In the genomic region with DNA sequence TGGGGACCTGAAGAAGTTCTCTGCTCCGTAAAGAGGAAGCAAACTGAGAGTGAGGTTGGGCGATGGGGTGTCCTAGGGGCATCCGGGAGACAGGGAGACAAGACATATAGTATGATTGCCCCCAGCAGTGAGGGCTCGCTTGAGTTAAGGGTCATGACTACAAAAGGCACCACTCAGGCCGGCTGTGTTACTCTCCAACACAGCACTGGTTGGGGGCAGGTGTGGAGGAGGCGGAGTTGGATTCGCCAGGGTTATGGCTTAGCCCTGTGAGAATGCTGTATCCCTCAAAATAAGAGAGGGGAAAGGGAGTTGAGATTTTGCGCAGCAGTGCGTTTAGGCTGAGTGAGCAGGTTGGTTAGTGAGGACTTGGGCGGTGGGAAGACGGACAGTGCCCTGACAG, we compare ENCODE assay signal across 1 cellular context.
TF ChIP-seq lines count a peak whose summit lies in the region.

No MANE protein-coding gene starts in this region.

TF ChIP-seq in HepG2, 621 proteins besides CTCF, POLR2A, EP300 and RAD21:
- no peak for TF ChIP-seq NFRKB (IDR thresholded peaks at IDR 0.05)
- no peak for TF ChIP-seq TCF7 (IDR thresholded peaks at IDR 0.05; ENCODE audit: low read depth)
- TF ChIP-seq ELF4 (CRISPR knock-in tag; IDR thresholded peaks at IDR 0.05; ENCODE audit: borderline replicate concordance): no peak
- no peak for TF ChIP-seq MAFF (IDR thresholded peaks at IDR 0.05; ENCODE audit: low read depth, low read length)
- TF ChIP-seq, protein P1, sequence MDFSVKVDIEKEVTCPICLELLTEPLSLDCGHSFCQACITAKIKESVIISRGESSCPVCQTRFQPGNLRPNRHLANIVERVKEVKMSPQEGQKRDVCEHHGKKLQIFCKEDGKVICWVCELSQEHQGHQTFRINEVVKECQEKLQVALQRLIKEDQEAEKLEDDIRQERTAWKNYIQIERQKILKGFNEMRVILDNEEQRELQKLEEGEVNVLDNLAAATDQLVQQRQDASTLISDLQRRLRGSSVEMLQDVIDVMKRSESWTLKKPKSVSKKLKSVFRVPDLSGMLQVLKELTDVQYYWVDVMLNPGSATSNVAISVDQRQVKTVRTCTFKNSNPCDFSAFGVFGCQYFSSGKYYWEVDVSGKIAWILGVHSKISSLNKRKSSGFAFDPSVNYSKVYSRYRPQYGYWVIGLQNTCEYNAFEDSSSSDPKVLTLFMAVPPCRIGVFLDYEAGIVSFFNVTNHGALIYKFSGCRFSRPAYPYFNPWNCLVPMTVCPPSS (IDR thresholded peaks at IDR 0.05): no peak
- TF ChIP-seq ZBTB1 (CRISPR knock-in tag; IDR thresholded peaks at IDR 0.05; ENCODE audit: borderline replicate concordance): no peak
- no peak for TF ChIP-seq ZNF720 (CRISPR knock-in tag; IDR thresholded peaks at IDR 0.05)
- TF ChIP-seq, protein P2, sequence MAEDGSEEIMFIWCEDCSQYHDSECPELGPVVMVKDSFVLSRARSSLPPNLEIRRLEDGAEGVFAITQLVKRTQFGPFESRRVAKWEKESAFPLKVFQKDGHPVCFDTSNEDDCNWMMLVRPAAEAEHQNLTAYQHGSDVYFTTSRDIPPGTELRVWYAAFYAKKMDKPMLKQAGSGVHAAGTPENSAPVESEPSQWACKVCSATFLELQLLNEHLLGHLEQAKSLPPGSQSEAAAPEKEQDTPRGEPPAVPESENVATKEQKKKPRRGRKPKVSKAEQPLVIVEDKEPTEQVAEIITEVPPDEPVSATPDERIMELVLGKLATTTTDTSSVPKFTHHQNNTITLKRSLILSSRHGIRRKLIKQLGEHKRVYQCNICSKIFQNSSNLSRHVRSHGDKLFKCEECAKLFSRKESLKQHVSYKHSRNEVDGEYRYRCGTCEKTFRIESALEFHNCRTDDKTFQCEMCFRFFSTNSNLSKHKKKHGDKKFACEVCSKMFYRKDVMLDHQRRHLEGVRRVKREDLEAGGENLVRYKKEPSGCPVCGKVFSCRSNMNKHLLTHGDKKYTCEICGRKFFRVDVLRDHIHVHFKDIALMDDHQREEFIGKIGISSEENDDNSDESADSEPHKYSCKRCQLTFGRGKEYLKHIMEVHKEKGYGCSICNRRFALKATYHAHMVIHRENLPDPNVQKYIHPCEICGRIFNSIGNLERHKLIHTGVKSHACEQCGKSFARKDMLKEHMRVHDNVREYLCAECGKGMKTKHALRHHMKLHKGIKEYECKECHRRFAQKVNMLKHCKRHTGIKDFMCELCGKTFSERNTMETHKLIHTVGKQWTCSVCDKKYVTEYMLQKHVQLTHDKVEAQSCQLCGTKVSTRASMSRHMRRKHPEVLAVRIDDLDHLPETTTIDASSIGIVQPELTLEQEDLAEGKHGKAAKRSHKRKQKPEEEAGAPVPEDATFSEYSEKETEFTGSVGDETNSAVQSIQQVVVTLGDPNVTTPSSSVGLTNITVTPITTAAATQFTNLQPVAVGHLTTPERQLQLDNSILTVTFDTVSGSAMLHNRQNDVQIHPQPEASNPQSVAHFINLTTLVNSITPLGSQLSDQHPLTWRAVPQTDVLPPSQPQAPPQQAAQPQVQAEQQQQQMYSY (CRISPR knock-in tag; IDR thresholded peaks at IDR 0.05): no peak
- TF ChIP-seq, protein P3, sequence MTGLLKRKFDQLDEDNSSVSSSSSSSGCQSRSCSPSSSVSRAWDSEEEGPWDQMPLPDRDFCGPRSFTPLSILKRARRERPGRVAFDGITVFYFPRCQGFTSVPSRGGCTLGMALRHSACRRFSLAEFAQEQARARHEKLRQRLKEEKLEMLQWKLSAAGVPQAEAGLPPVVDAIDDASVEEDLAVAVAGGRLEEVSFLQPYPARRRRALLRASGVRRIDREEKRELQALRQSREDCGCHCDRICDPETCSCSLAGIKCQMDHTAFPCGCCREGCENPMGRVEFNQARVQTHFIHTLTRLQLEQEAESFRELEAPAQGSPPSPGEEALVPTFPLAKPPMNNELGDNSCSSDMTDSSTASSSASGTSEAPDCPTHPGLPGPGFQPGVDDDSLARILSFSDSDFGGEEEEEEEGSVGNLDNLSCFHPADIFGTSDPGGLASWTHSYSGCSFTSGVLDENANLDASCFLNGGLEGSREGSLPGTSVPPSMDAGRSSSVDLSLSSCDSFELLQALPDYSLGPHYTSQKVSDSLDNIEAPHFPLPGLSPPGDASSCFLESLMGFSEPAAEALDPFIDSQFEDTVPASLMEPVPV (CRISPR knock-in tag; IDR thresholded peaks at IDR 0.05): no peak
- no peak for TF ChIP-seq MBD4 (IDR thresholded peaks at IDR 0.05; ENCODE audit: borderline replicate concordance, low read length)
- TF ChIP-seq ZNF292 (CRISPR knock-in tag; IDR thresholded peaks at IDR 0.05; ENCODE audit: borderline replicate concordance, low read depth): no peak
- no peak for TF ChIP-seq PITX1 (CRISPR knock-in tag; IDR thresholded peaks at IDR 0.05)
- TF ChIP-seq, protein P4, sequence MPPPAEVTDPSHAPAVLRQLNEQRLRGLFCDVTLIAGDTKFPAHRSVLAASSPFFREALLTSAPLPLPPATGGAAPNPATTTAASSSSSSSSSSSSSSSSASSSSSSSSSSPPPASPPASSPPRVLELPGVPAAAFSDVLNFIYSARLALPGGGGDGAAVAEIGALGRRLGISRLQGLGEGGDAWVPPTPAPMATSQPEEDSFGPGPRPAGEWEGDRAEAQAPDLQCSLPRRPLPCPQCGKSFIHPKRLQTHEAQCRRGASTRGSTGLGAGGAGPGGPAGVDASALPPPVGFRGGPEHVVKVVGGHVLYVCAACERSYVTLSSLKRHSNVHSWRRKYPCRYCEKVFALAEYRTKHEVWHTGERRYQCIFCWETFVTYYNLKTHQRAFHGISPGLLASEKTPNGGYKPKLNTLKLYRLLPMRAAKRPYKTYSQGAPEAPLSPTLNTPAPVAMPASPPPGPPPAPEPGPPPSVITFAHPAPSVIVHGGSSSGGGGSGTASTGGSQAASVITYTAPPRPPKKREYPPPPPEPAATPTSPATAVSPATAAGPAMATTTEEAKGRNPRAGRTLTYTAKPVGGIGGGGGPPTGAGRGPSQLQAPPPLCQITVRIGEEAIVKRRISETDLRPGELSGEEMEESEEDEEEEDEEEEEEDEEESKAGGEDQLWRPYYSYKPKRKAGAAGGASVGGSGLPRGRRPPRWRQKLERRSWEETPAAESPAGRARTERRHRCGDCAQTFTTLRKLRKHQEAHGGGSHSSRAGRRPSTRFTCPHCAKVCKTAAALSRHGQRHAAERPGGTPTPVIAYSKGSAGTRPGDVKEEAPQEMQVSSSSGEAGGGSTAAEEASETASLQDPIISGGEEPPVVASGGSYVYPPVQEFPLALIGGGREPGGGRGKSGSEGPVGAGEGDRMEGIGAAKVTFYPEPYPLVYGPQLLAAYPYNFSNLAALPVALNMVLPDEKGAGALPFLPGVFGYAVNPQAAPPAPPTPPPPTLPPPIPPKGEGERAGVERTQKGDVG (CRISPR knock-in tag; IDR thresholded peaks at IDR 0.05; ENCODE audit: borderline replicate concordance): no peak
- no peak for TF ChIP-seq RBM22 (optimal IDR thresholded peaks at IDR 0.05; ENCODE audit: low read length)
- TF ChIP-seq GATAD1 (CRISPR knock-in tag; IDR thresholded peaks at IDR 0.05): no peak
- no peak for TF ChIP-seq FIP1L1 (IDR thresholded peaks at IDR 0.05; ENCODE audit: borderline replicate concordance, insufficient read depth, low read depth, low read length)
